Comparison of ENCODE assay signal across 12 cellular contexts in the genomic region with DNA sequence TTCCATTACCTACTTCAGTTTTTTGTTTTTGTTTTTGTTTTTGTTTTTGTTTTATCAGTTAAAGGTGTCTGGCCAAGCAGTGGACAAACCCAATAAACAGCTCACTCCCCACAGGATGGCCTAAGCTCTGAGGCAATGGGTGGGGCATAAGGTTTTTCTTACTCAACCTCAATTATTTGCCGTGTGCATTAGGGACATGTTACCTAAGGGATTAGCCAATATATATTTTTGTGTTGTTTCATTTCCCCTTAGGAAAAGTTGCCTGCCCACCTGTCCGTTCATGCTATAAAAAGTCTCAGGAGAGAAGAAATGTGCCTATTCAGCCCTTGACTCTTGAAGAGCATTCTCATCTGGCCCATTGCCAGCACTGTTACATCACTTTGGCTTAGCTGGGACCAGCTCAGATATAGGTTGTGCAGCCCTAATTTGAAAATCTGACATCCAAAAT. TPM values are rescaled to one million over a fixed set of nuclear protein-coding genes. Genes with fewer than 3 reads are reported as not detected.
DNase-seq lines count a peak whose midpoint lies in the region; ATAC-seq, FAIRE-seq and TF ChIP-seq lines count a peak whose summit lies in the region.
"Had no signal": no experiment of that assay in that cellular context is flagged by ENCODE, and none has a peak within 500 bp of the region (broad histone marks: within the 10 kb centered on the region; RNA-seq: fewer than 3 reads in every experiment).

No MANE protein-coding gene starts in this region.

- DNase-seq in Caki2 (ENCODE audit: low read depth) (peak; percentile 26), M059J (ENCODE audit: low read depth) (peak; percentile 60), RKO (ENCODE audit: low spot score) (peak; percentile 38), hepatocyte (ENCODE audit: low spot score) (peak; percentile 67), HFFc6 (no peak), activated gamma-delta T cell treated with Interleukin-2 at 50 U/mL for 16 hours (no peak), GM12891 (ENCODE audit: insufficient read length, low spot score) (no peak)
- DNase-seq: activated naive CD8-positive, alpha-beta T cell treated with anti-CD3 and anti-CD28 coated beads, Interleukin-2, amount 10 ng/mL, durations not matched to agents 7 days and 5 days; NCI-H1092 treated with DMSO at 0.1 percent for 48 hours had no signal

- no peak overlapping the region for H2AFZ ChIP-seq in hepatocyte

- 61% methylated on average over 2 of the region's 2 CpGs for WGBS in hepatocyte (ENCODE audit: low lambda C conversion rate, missing lambda C conversion rate)

- no peaks in the 10 kb centered on the region for H3K36me3 ChIP-seq in hepatocyte (replicated peaks; ENCODE audit: insufficient read depth, low read depth)
- H3K36me3 ChIP-seq: esophagus muscularis mucosa, thoracic aorta had no signal

- no peaks in the 10 kb centered on the region for H3K27me3 ChIP-seq in hepatocyte
- H3K27me3 ChIP-seq: esophagus muscularis mucosa had no signal

- no peak for TF ChIP-seq CTCF in hepatocyte (IDR thresholded peaks at IDR 0.05; ENCODE audit: poor library complexity)
- no peak for TF ChIP-seq CTCF in HFFc6 (IDR thresholded peaks at IDR 0.05)

- H3K4me1 Mint-ChIP-seq in HFFc6 (ENCODE audit: low read depth) = peaks cover 58% of the 10 kb centered on the region

- H3K9me3 Mint-ChIP-seq in HFFc6 = no peaks in the 10 kb centered on the region
- H3K9me3 Mint-ChIP-seq: activated naive CD8-positive, alpha-beta T cell treated with anti-CD3 and anti-CD28 coated beads, Interleukin-2, amount 10 ng/mL, durations not matched to agents 7 days and 5 days had no signal

- no peak overlapping the region for H3K4me3 Mint-ChIP-seq in HFFc6
- H3K4me3 Mint-ChIP-seq: activated naive CD8-positive, alpha-beta T cell treated with anti-CD3 and anti-CD28 coated beads, Interleukin-2, amount 10 ng/mL, durations not matched to agents 7 days and 5 days had no signal

- no peak overlapping the region for H3K27ac Mint-ChIP-seq in HFFc6
- H3K27ac Mint-ChIP-seq: activated naive CD8-positive, alpha-beta T cell treated with anti-CD3 and anti-CD28 coated beads, Interleukin-2, amount 10 ng/mL, durations not matched to agents 7 days and 5 days had no signal

- H3K9me3 ChIP-seq in hepatocyte (ENCODE audit: low read depth) = no peaks in the 10 kb centered on the region
- H3K9me3 ChIP-seq: esophagus muscularis mucosa, thoracic aorta had no signal

- FAIRE-seq in GM12891 (lab: Jason Lieb, UNC) = no peak

- TF ChIP-seq POLR2A in GM12891 (IDR thresholded peaks at IDR 0.05; ENCODE audit: low read depth, low read length) = no peak

- peak overlapping the region; percentile 44 for H3K27ac ChIP-seq in hepatocyte
- H3K27ac ChIP-seq: esophagus muscularis mucosa, thoracic aorta had no signal

- peaks cover 87% of the 10 kb centered on the region for H3K79me2 ChIP-seq in hepatocyte

- H3K9me2 ChIP-seq in hepatocyte (replicated peaks; ENCODE audit: insufficient read depth) = no peaks in the 10 kb centered on the region

- H3K4me2 ChIP-seq in hepatocyte = peak overlapping the region; percentile 75

- ATAC-seq in HG03457 (IDR thresholded peaks at IDR 0.05; ENCODE audit: unreplicated experiment) = no peak

- H3K4me3 ChIP-seq in hepatocyte = no peak overlapping the region
- H3K4me3 ChIP-seq: esophagus muscularis mucosa, thoracic aorta had no signal

- no peaks in the 10 kb centered on the region for H4K20me1 ChIP-seq in hepatocyte (ENCODE audit: insufficient read depth, poor library complexity, severe bottlenecking)

- H3K36me3 Mint-ChIP-seq in HFFc6 (ENCODE audit: low read depth) = no peaks in the 10 kb centered on the region
- H3K36me3 Mint-ChIP-seq: activated naive CD8-positive, alpha-beta T cell treated with anti-CD3 and anti-CD28 coated beads, Interleukin-2, amount 10 ng/mL, durations not matched to agents 7 days and 5 days had no signal

- peaks cover 19% of the 10 kb centered on the region for H3K27me3 Mint-ChIP-seq in HFFc6 (ENCODE audit: insufficient read depth)

- peaks cover 31% of the 10 kb centered on the region for H3K4me1 ChIP-seq in hepatocyte (ENCODE audit: insufficient read depth)

- in situ Hi-C loops in Caki2 (cut with HindIII; ENCODE audit: low pct_unique_long_range_greater_than_20kb, low sequenced_read_pairs) = no loop called here

TF ChIP-seq in GM12891, 5 proteins besides CTCF, POLR2A, EP300 and RAD21:
- no peak for TF ChIP-seq POU2F2 (IDR thresholded peaks at IDR 0.05; ENCODE audit: low read depth, low read length)
- TF ChIP-seq SPI1 (IDR thresholded peaks at IDR 0.05; ENCODE audit: low read depth, low read length) = no peak
- TF ChIP-seq PAX5 (IDR thresholded peaks at IDR 0.05; ENCODE audit: insufficient read depth, low read length, severe bottlenecking) = no peak
- no peak for TF ChIP-seq POLR2AphosphoS5 (IDR thresholded peaks at IDR 0.05; ENCODE audit: low read depth, low read length)
- TF ChIP-seq TAF1 (IDR thresholded peaks at IDR 0.05; ENCODE audit: low read depth, low read length) = no peak

RNA-seq across cellular contexts. Expression of a gene that starts 7.3 kb away (rescaled TPM):
- total RNA-seq in Caki2 (2014; rRNA removed; shearing (Covaris generic); ENCODE audit: low replicate concordance) = 4.0 and 11.0 TPM in 2 replicates
- 7.6 and 11.9 TPM in 2 replicates for total RNA-seq in M059J (2014; rRNA removed; shearing (Covaris generic))
- 32.0 and 35.1 TPM in 2 replicates for total RNA-seq in hepatocyte
- 34.1 and 35.4 TPM in 2 replicates for polyA plus RNA-seq in hepatocyte
- total RNA-seq in HFFc6 (2021; fragmentation: NEBNext Ultra II Directional; extraction: Animal tissue kit (Norgen Biotek cat#: 25700)) = 1 to 10 TPM in 2 of 6 experiments, under 1 TPM in 4; 0.43 to 1.7 (median 0.66) TPM
- not detected for polyA plus RNA-seq in GM12891 (2012; ENCODE audit: low read depth, missing spikeins)
- total RNA-seq: activated naive CD8-positive, alpha-beta T cell treated with anti-CD3 and anti-CD28 coated beads, Interleukin-2, amount 10 ng/mL, durations not matched to agents 7 days and 5 days had no signal

Comparison
In these comparisons a context has a peak if more than half of its experiments do, and no peak if none do; other contexts are left out.
1. DNase-seq: peak in Caki2 (single experiment), M059J (single experiment), RKO (single experiment) and hepatocyte (single experiment); none in HFFc6 (single experiment), activated gamma-delta T cell treated with Interleukin-2 at 50 U/mL for 16 hours (single experiment) and GM12891 (single experiment).